Comparison of ENCODE assay signal across 19 cellular contexts in the genomic region with DNA sequence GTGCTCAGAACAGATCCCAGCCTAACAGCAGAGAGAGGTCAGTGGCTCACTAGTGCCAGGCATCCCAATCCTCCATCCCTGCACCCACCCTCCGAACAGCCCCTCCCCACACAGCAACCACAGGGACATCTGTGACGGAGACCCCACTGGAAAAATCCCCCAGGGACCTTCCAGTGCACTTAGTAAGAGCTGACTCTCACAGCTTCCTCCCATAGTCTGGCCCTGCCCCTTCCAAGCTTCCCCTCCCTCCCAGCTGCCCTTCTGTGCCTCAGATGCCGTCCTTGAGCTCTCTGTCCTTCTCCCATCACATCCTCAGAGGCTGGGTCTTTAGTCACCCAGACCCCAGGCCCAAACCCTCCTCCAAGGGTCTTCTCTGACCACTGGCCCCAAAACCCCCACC. TPM values are rescaled to one million over a fixed set of nuclear protein-coding genes. Genes with fewer than 3 reads are reported as not detected.
"Had no signal": no experiment of that assay in that cellular context is flagged by ENCODE, and none has a peak within 500 bp of the region (broad histone marks: within the 10 kb centered on the region; RNA-seq: fewer than 3 reads in every experiment).

No MANE protein-coding gene starts in this region.

- H3K4me3 ChIP-seq: gastroesophageal sphincter, heart right ventricle, smooth muscle cell, stomach, transverse colon, uterus had no signal

- H3K27me3 ChIP-seq: brain microvascular endothelial cell, gastroesophageal sphincter, stomach, transverse colon, uterus had no signal

- H3K9me3 ChIP-seq: stomach, transverse colon, uterus had no signal

- DNase-seq: activated T-cell treated with anti-CD3 and anti-CD28 coated beads, Interleukin-2, amount 50 U/mL, for 1 hour; central memory CD4-positive, alpha-beta T cell; dermis blood vessel endothelial cell; effector CD8-positive, alpha-beta T cell; nephron progenitor cell; occipital lobe; stimulated activated CD4-positive, alpha-beta T cell treated with anti-CD3 and anti-CD28 coated beads, Interleukin-15, amount 100 ng/mL, for 24 hours; stomach; uterus had no signal

- H3K4me1 ChIP-seq: heart right ventricle, transverse colon, uterus had no signal

- H3K27ac ChIP-seq: brain microvascular endothelial cell, gastroesophageal sphincter, heart right ventricle, stomach, transverse colon, uterus had no signal

- H3K36me3 ChIP-seq: brain microvascular endothelial cell, gastroesophageal sphincter, heart right ventricle, stomach, transverse colon, uterus had no signal

- ATAC-seq: activated naive CD4-positive, alpha-beta T cell treated with anti-CD3 and anti-CD28 coated beads, Interleukin-2, amount 50 U/mL, for 72 hours; gastroesophageal sphincter; left colon; sciatic nerve; stimulated activated memory B cell treated with anti-CD40 and anti-IgM and Interleukin-4, amounts not matched to agents 10 μg/mL and 1 μg/mL and 100 μg/mL, for 72 hours; WTC11 had no signal

- H3K4me2 ChIP-seq: smooth muscle cell had no signal

RNA-seq across cellular contexts. Expression of gene THBS2, which starts 9.7 kb away (rescaled TPM):
- total RNA-seq: activated naive CD4-positive, alpha-beta T cell treated with anti-CD3 and anti-CD28 coated beads, Interleukin-2, amount 50 U/mL, for 72 hours had no signal
